Comparison of ENCODE assay signal across 26 cellular contexts in genomic region chr3:172542089-172542488, GRCh38. TPM values are rescaled to one million over a fixed set of nuclear protein-coding genes. Genes with fewer than 3 reads are reported as not detected.
DNase-seq lines count a peak whose midpoint lies in the region; ATAC-seq, FAIRE-seq and TF ChIP-seq lines count a peak whose summit lies in the region.
"Had no signal": no experiment of that assay in that cellular context is flagged by ENCODE, and none has a peak within 500 bp of the region (broad histone marks: within the 10 kb centered on the region; RNA-seq: fewer than 3 reads in every experiment).

No MANE protein-coding gene starts in this region.

- dilution Hi-C loops in keratinocyte (cut with MboI; ENCODE audit: extremely low pct_ligation_motif_present, low sequenced_read_pairs), result no loop called here

- in situ Hi-C loops in transverse colon (cut with MboI; ENCODE audit: low pct_ligation_motif_present in 1 of 4, low pct_unique_long_range_greater_than_20kb in 1 of 4, low sequenced_read_pairs in 3 of 4), result no loop called here
- in situ Hi-C loops in KBM-7 (cut with MboI; ENCODE audit: low pct_unique_long_range_greater_than_20kb, low sequenced_read_pairs), result no loop called here

- no peak for TF ChIP-seq POLR2A in transverse colon (IDR thresholded peaks at IDR 0.05)

- FAIRE-seq in keratinocyte (lab: Jason Lieb, UNC), result no peak
- FAIRE-seq: endometrium, GM12878, GM19239 had no signal

- H3K4me2 ChIP-seq in keratinocyte (ENCODE audit: control insufficient read depth, extremely low read depth, insufficient read depth, low read depth, low read length), result no peak overlapping the region

- intact Hi-C loops in transverse colon (cut with DNase I; ENCODE audit: low total_unique reads), result no loop called here

- H3K9me1 ChIP-seq in keratinocyte (ENCODE audit: control insufficient read depth, extremely low read depth, insufficient read depth, low read length), result no peaks in the 10 kb centered on the region

- peaks cover 3% of the 10 kb centered on the region; the same call in 1 of the 2 replicates for H3K27me3 Mint-ChIP-seq in HFFc6 (ENCODE audit: insufficient read depth)
- H3K27me3 Mint-ChIP-seq: activated CD4-positive, alpha-beta memory T cell treated with anti-CD3 and anti-CD28 coated beads, Interleukin-2, amount 10 ng/mL, durations not matched to agents 7 days and 5 days; IgD-negative memory B cell had no signal

- H3K36me3 Mint-ChIP-seq in HFFc6 (ENCODE audit: low read depth), result no peaks in the 10 kb centered on the region

- no peak overlapping the region for H3K9ac ChIP-seq in keratinocyte (ENCODE audit: control insufficient read depth, extremely low read depth, insufficient read depth, low read length)

- no peaks in the 10 kb centered on the region for H3K36me3 ChIP-seq in keratinocyte (ENCODE audit: control insufficient read depth in 2 of 2, extremely low read depth in 1 of 2, insufficient read depth in 2 of 2, low read length in 2 of 2)
- H3K36me3 ChIP-seq in transverse colon, result no peaks in the 10 kb centered on the region
- H3K36me3 ChIP-seq: cardiac muscle cell had no signal

- TF ChIP-seq CTCF in HFFc6 (IDR thresholded peaks at IDR 0.05) (no peak), keratinocyte (optimal IDR thresholded peaks at IDR 0.05 in 1 of 3, IDR thresholded peaks at IDR 0.05 in 1 of 3, conservative IDR thresholded peaks at IDR 0.05 in 1 of 3; ENCODE audit: extremely low read depth in 1 of 3, insufficient read depth in 2 of 3, low read length in 3 of 3) (no peak), transverse colon (IDR thresholded peaks at IDR 0.05) (no peak)

- DNase-seq in HFFc6 (no peak), keratinocyte (ENCODE audit: low read depth, low spot score) (no peak), transverse colon (no peak), HCEC 1CT (no peak), KBM-7 (no peak)
- DNase-seq: activated CD4-positive, alpha-beta memory T cell treated with anti-CD3 and anti-CD28 coated beads, Interleukin-2, amount 10 ng/mL, durations not matched to agents 7 days and 5 days; activated gamma-delta T cell; activated T-cell treated with anti-CD3 and anti-CD28 coated beads for 4 hours; AML-193; DMS79; head of caudate nucleus; NCI-H1436; NCI-H2107; NCI-H510A; NK-92 treated with Interleukin-12 subunit alpha and Interleukin-12 subunit beta, amount 100 ng/mL, for 24 hours; substantia nigra; T-helper 9 cell had no signal

- no peaks in the 10 kb centered on the region for H3K79me2 ChIP-seq in keratinocyte (ENCODE audit: control insufficient read depth, insufficient read depth, low read length)

- peaks cover 26% of the 10 kb centered on the region for H3K4me1 Mint-ChIP-seq in HFFc6 (ENCODE audit: low read depth)
- H3K4me1 Mint-ChIP-seq: nephron had no signal

- H3K4me3 Mint-ChIP-seq in HFFc6, result no peak overlapping the region
- H3K4me3 Mint-ChIP-seq: activated CD4-positive, alpha-beta memory T cell treated with anti-CD3 and anti-CD28 coated beads, Interleukin-2, amount 10 ng/mL, durations not matched to agents 7 days and 5 days; dendritic cell treated with granulocyte-macrophage colony-stimulating factor and Interleukin-4, amounts not matched to agents 40 ng/mL and 50 ng/mL, for 4 days; IgD-negative memory B cell; nephron had no signal

- H3K9me3 Mint-ChIP-seq in HFFc6, result no peaks in the 10 kb centered on the region; the same call in 1 of the 2 replicates
- H3K9me3 Mint-ChIP-seq: dendritic cell treated with granulocyte-macrophage colony-stimulating factor and Interleukin-4, amounts not matched to agents 40 ng/mL and 50 ng/mL, for 4 days; IgD-negative memory B cell; nephron had no signal

- H3K9me3 ChIP-seq in keratinocyte (ENCODE audit: control insufficient read depth, low read depth, low read length) (no peaks in the 10 kb centered on the region), transverse colon (no peaks in the 10 kb centered on the region)

- H2AFZ ChIP-seq in keratinocyte (ENCODE audit: control insufficient read depth, low read length), result no peak overlapping the region

- H3K27ac Mint-ChIP-seq in HFFc6, result peak overlapping the region; percentile 75; the same call in 1 of the 2 replicates
- H3K27ac Mint-ChIP-seq: activated CD4-positive, alpha-beta memory T cell treated with anti-CD3 and anti-CD28 coated beads, Interleukin-2, amount 10 ng/mL, durations not matched to agents 7 days and 5 days; dendritic cell treated with granulocyte-macrophage colony-stimulating factor and Interleukin-4, amounts not matched to agents 40 ng/mL and 50 ng/mL, for 4 days; IgD-negative memory B cell; nephron had no signal

- TF ChIP-seq EP300 in transverse colon (IDR thresholded peaks at IDR 0.05; ENCODE audit: low read depth), result no peak

- peak; percentile 26 for ATAC-seq in SK-N-SH treated with all-trans-retinoic acid at 6 μM for 48 hours
- ATAC-seq in HG03039 (IDR thresholded peaks at IDR 0.05; ENCODE audit: unreplicated experiment), result no peak
- ATAC-seq: GM12878 had no signal

- H4K20me1 ChIP-seq in keratinocyte (ENCODE audit: control insufficient read depth, extremely low read depth, insufficient read depth, low read length), result no peaks in the 10 kb centered on the region

- H3K27me3 ChIP-seq in keratinocyte (ENCODE audit: control insufficient read depth, extremely low read depth, insufficient read depth, low read length) (no peaks in the 10 kb centered on the region), transverse colon (no peaks in the 10 kb centered on the region)
- H3K27me3 ChIP-seq: cardiac muscle cell had no signal

- H3K4me1 ChIP-seq in keratinocyte (ENCODE audit: control insufficient read depth, extremely low read depth, insufficient read depth, low read length), result peaks cover 24% of the 10 kb centered on the region
- peaks cover 1 to 57% (median 23%) of the 10 kb centered on the region in 4 donors for H3K4me1 ChIP-seq in transverse colon

- H3K4me3 ChIP-seq in keratinocyte (ENCODE audit: control insufficient read depth in 2 of 3, extremely low read depth in 1 of 3, insufficient read depth in 2 of 3, low read depth in 1 of 3, low read length in 3 of 3) (no peak overlapping the region), transverse colon (no peak overlapping the region)
- H3K4me3 ChIP-seq: cardiac muscle cell, GM12878 had no signal

- H3K27ac ChIP-seq in keratinocyte (ENCODE audit: control insufficient read depth, insufficient read depth, low read length) (peak overlapping the region; percentile 1), transverse colon (peak overlapping the region; percentile 30 to 72 (median 56))
- H3K27ac ChIP-seq: cardiac muscle cell had no signal

TF ChIP-seq in SK-N-SH treated with all-trans-retinoic acid at 6 μM for 48 hours, 23 proteins besides CTCF, POLR2A, EP300 and RAD21:
- TF ChIP-seq ZNF565 (CRISPR knock-in tag; conservative IDR thresholded peaks at IDR 0.05; ENCODE audit: low read depth), result no peak
- no peak for TF ChIP-seq ARNTL (CRISPR knock-in tag; IDR thresholded peaks at IDR 0.05; ENCODE audit: borderline replicate concordance, low read depth)
- TF ChIP-seq ZC3H10 (CRISPR knock-in tag; IDR thresholded peaks at IDR 0.05), result peak; percentile 43; the same call in 1 of the 2 replicates

RNA-seq across cellular contexts. Expression of gene TNFSF10, which starts 18.9 kb away (rescaled TPM):
- total RNA-seq in HFFc6 (2021; fragmentation: NEBNext Ultra II Directional; extraction: Animal tissue kit (Norgen Biotek cat#: 25700)), result under 1 TPM in 3 of 6 experiments, not detected in 3; 0.17 to 0.31 (median 0.28) TPM
- polyA plus RNA-seq in keratinocyte, result 21.7 to 47.2 TPM (median 22.2 TPM) in 3 replicates
- 30.2 TPM for polyA plus RNA-seq in keratinocyte (2011; ENCODE audit: low read depth)
- polyA plus RNA-seq in keratinocyte (2011; cell fraction: cytosol; rRNA removed), result 8.4 and 14.6 TPM in 2 replicates
- 39.4 and 45.3 TPM in 2 replicates for polyA plus RNA-seq in keratinocyte (2011; cell fraction: nucleus; rRNA removed)
- 18.6 and 28.6 TPM in 2 replicates for polyA plus RNA-seq in keratinocyte (2012; ENCODE audit: low replicate concordance)
- polyA minus RNA-seq in keratinocyte, result 17.3 to 42.2 TPM (median 17.9 TPM) in 3 replicates
- polyA minus RNA-seq in keratinocyte (2011; cell fraction: cytosol; rRNA and poly(A)+ RNA removed), result 4.6 TPM
- 27.8 and 41.7 TPM in 2 replicates for polyA minus RNA-seq in keratinocyte (2011; cell fraction: nucleus; rRNA and poly(A)+ RNA removed)
- 100 to 1,000 TPM in 3 of 4 donors, 10 to 100 TPM in 1; 73.8 to 150 (median 125) TPM for total RNA-seq in transverse colon
- total RNA-seq: cardiac muscle cell had no signal
- polyA plus RNA-seq: cardiac muscle cell had no signal

Comparison
In these comparisons a context has a peak if more than half of its experiments do, and no peak if none do; other contexts are left out.
1. RNA of gene TNFSF10, which starts 18.9 kb away (total RNA-seq): 73.8 to 150 TPM in transverse colon; 0.17 to 0.31 TPM in HFFc6; every median in the first group is over 10 times any median in the second.